13 cellular contexts compared by ENCODE assay signal in the genomic region with DNA sequence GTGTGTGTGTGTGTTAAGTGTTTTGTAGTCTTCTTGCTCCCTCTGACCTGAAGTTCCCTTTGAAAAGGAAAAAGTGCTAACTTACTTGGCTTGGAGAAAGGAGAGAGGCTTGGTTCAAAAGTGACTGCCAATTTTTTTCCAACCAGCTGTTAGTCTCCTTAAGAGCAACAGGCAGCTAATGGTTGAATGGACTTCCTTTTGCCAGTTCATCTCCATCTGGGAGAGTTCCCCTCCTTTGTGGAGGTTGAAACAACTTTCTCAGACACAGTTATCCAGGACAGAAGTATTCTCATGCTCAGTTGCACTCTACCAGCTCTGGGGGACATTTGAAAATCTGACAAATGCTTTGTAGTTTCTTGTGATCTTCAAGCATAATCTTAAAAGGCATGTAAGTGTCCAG. TPM values are rescaled to one million over a fixed set of nuclear protein-coding genes. Genes with fewer than 3 reads are reported as not detected.
DNase-seq lines count a peak whose midpoint lies in the region; ATAC-seq and TF ChIP-seq lines count a peak whose summit lies in the region.
"Had no signal": no experiment of that assay in that cellular context is flagged by ENCODE, and none has a peak within 500 bp of the region (broad histone marks: within the 10 kb centered on the region; RNA-seq: fewer than 3 reads in every experiment).

No MANE protein-coding gene starts in this region.

- DNase-seq in activated naive CD4-positive, alpha-beta T cell treated with anti-CD3 and anti-CD28 coated beads for 36 hours = no peak
- no peak for DNase-seq in activated naive CD4-positive, alpha-beta T cell treated with anti-CD3 and anti-CD28 coated beads, Interleukin-2, amount 50 U/mL, for 16 hours
- no peak for DNase-seq in activated T-helper 2 cell treated with anti-CD3 and anti-CD28 coated beads, Interferon-gamma antibody, Interleukin-2, Interleukin-4, amounts not matched to agents 10 μg/mL and 5 μg/mL and 100 μg/mL, durations not matched to agents 14 hours and 24 hours and 36 hours (ENCODE audit: low spot score)
- DNase-seq in kidney glomerular epithelial cell (lab: John Stamatoyannopoulos, UW) (peak; percentile 44), uterus (no peak), NCI-H128 (lab: John Stamatoyannopoulos, UW; ENCODE audit: unreplicated experiment) (no peak), iPS-NIHi7 (ENCODE audit: extremely low spot score) (no peak)
- DNase-seq: activated CD4-positive, alpha-beta T cell treated with anti-CD3 and anti-CD28 coated beads, Interleukin-2, amount 50 U/mL, for 4 hours; cortex of kidney; NCI-H1092; pancreas had no signal

- no peak for ATAC-seq in GM18520 (IDR thresholded peaks at IDR 0.05; ENCODE audit: unreplicated experiment)
- ATAC-seq: pancreas had no signal

- CTCF ChIA-PET in activated naive CD4-positive, alpha-beta T cell treated with anti-CD3 and anti-CD28 coated beads for 36 hours (lab: Charles Lee) = interaction anchor here (1.0 to 9.6 kb wide), 4 partner anchors 21 to 74 kb away, joined by 3 to 100 read pairs (median 7); no protein-coding TSS in a partner anchor

- intact Hi-C loops in activated naive CD4-positive, alpha-beta T cell treated with anti-CD3 and anti-CD28 coated beads for 36 hours (cut with micrococcal nuclease) = loop anchor here (10.0 kb wide), 2 partner anchors 1094 to 1194 kb away; a partner anchor contains a TSS
- intact Hi-C loops in activated T-helper 2 cell treated with anti-CD3 and anti-CD28 coated beads, Interferon-gamma antibody, Interleukin-2, Interleukin-4, amounts not matched to agents 10 μg/mL and 5 μg/mL and 100 μg/mL, durations not matched to agents 14 hours and 24 hours and 36 hours (cut with micrococcal nuclease) = loop anchor here (5.0 to 10.0 kb wide), 2 partner anchors 206 to 244 kb away; no protein-coding TSS in a partner anchor
- intact Hi-C loops in uterus (cut with DNase I; ENCODE audit: low total_unique reads) = no loop called here

- H3K27ac Mint-ChIP-seq in activated naive CD4-positive, alpha-beta T cell treated with anti-CD3 and anti-CD28 coated beads for 36 hours = peak overlapping the region; percentile 96
- peak overlapping the region; percentile 92 for H3K27ac Mint-ChIP-seq in activated T-helper 2 cell treated with anti-CD3 and anti-CD28 coated beads, Interferon-gamma antibody, Interleukin-2, Interleukin-4, amounts not matched to agents 10 μg/mL and 5 μg/mL and 100 μg/mL, durations not matched to agents 14 hours and 24 hours and 36 hours

- peaks cover 21% of the 10 kb centered on the region for H3K36me3 Mint-ChIP-seq in activated naive CD4-positive, alpha-beta T cell treated with anti-CD3 and anti-CD28 coated beads for 36 hours (ENCODE audit: low read depth)
- peaks cover 13% of the 10 kb centered on the region for H3K36me3 Mint-ChIP-seq in activated T-helper 2 cell treated with anti-CD3 and anti-CD28 coated beads, Interferon-gamma antibody, Interleukin-2, Interleukin-4, amounts not matched to agents 10 μg/mL and 5 μg/mL and 100 μg/mL, durations not matched to agents 14 hours and 24 hours and 36 hours (ENCODE audit: low read depth)

- H3K4me3 Mint-ChIP-seq in activated naive CD4-positive, alpha-beta T cell treated with anti-CD3 and anti-CD28 coated beads for 36 hours = peak overlapping the region; percentile 96
- H3K4me3 Mint-ChIP-seq in activated T-helper 2 cell treated with anti-CD3 and anti-CD28 coated beads, Interferon-gamma antibody, Interleukin-2, Interleukin-4, amounts not matched to agents 10 μg/mL and 5 μg/mL and 100 μg/mL, durations not matched to agents 14 hours and 24 hours and 36 hours (ENCODE audit: low read depth) = peak overlapping the region; percentile 89

- no peaks in the 10 kb centered on the region for H3K36me3 ChIP-seq in uterus
- H3K36me3 ChIP-seq: pancreas had no signal

- H3K9me3 Mint-ChIP-seq in activated naive CD4-positive, alpha-beta T cell treated with anti-CD3 and anti-CD28 coated beads for 36 hours = peaks cover 6% of the 10 kb centered on the region
- H3K9me3 Mint-ChIP-seq in activated T-helper 2 cell treated with anti-CD3 and anti-CD28 coated beads, Interferon-gamma antibody, Interleukin-2, Interleukin-4, amounts not matched to agents 10 μg/mL and 5 μg/mL and 100 μg/mL, durations not matched to agents 14 hours and 24 hours and 36 hours = peaks cover 10% of the 10 kb centered on the region

- peaks cover 8 to 22% of the 10 kb centered on the region in 2 donors for H3K4me1 ChIP-seq in uterus
- H3K4me1 ChIP-seq: pancreas had no signal

- H3K4me1 Mint-ChIP-seq in activated naive CD4-positive, alpha-beta T cell treated with anti-CD3 and anti-CD28 coated beads for 36 hours (ENCODE audit: low read depth) = peaks cover 64% of the 10 kb centered on the region
- H3K4me1 Mint-ChIP-seq in activated T-helper 2 cell treated with anti-CD3 and anti-CD28 coated beads, Interferon-gamma antibody, Interleukin-2, Interleukin-4, amounts not matched to agents 10 μg/mL and 5 μg/mL and 100 μg/mL, durations not matched to agents 14 hours and 24 hours and 36 hours (ENCODE audit: low read depth) = peaks cover 86% of the 10 kb centered on the region

- TF ChIP-seq CTCF in uterus (IDR thresholded peaks at IDR 0.05) = no peak

- TF ChIP-seq POLR2A in uterus (IDR thresholded peaks at IDR 0.05) = no peak

- peak overlapping the region; percentile 42 to 69 for H3K27ac ChIP-seq in uterus
- H3K27ac ChIP-seq: C4-2B, pancreas had no signal

- no peak overlapping the region for H3K4me3 ChIP-seq in uterus
- H3K4me3 ChIP-seq: pancreas had no signal

- H3K27me3 ChIP-seq in uterus = no peaks in the 10 kb centered on the region
- H3K27me3 ChIP-seq: pancreas had no signal

- H3K9me3 ChIP-seq in uterus = no peaks in the 10 kb centered on the region
- H3K9me3 ChIP-seq: pancreas had no signal

- no peaks in the 10 kb centered on the region for H3K27me3 Mint-ChIP-seq in activated naive CD4-positive, alpha-beta T cell treated with anti-CD3 and anti-CD28 coated beads for 36 hours (ENCODE audit: low read depth)
- no peaks in the 10 kb centered on the region for H3K27me3 Mint-ChIP-seq in activated T-helper 2 cell treated with anti-CD3 and anti-CD28 coated beads, Interferon-gamma antibody, Interleukin-2, Interleukin-4, amounts not matched to agents 10 μg/mL and 5 μg/mL and 100 μg/mL, durations not matched to agents 14 hours and 24 hours and 36 hours (ENCODE audit: low read depth)

RNA-seq across cellular contexts. Expression of gene RIPOR2, which starts 4.5 kb away (rescaled TPM):
- total RNA-seq in activated naive CD4-positive, alpha-beta T cell treated with anti-CD3 and anti-CD28 coated beads for 36 hours = 100 to 1,000 TPM; 111 to 116 TPM
- 8.5 and 9.4 TPM in 2 replicates for total RNA-seq in activated T-helper 2 cell treated with anti-CD3 and anti-CD28 coated beads, Interferon-gamma antibody, Interleukin-2, Interleukin-4, amounts not matched to agents 10 μg/mL and 5 μg/mL and 100 μg/mL, durations not matched to agents 14 hours and 24 hours and 36 hours
- 100 to 1,000 TPM in 2 of 4 donors, 10 to 100 TPM in 2; 29.0 to 106 (median 80.4) TPM for total RNA-seq in uterus
